In the genomic region with DNA sequence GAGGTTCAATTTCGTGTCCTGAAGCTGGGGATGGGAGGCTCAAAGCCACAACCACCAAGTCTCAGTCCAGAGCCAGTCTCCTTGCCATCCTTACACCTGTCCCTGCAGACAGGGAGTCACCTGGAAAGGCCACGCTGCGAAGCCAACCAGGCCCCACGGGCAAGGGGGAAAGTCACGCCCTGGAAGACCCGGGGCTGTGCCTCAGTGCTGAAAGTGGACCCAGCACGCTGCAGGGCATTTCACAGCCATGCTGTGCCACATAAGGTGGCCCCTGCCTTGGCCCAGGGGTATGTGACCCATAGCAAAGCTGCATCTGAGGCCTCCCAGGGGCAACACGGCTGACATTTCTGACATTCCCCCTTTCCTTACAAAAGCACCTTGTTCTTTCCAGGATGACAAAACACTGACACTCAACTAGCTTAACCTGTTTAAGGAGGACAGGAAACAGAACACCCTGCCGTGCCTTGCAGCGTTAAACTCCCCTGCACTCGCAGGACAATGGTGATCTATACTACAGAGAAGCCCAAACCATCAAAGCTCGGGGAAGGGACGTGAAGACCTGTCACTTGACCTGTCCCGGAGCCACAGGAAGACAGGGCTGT, we compare ENCODE assay signal across 1 cellular context.
TF ChIP-seq lines count a peak whose summit lies in the region.

No MANE protein-coding gene starts in this region.

TF ChIP-seq in HCT116, 20 proteins besides CTCF, POLR2A, EP300 and RAD21 (continued from another document):
- no peak for TF ChIP-seq CEBPB (IDR thresholded peaks at IDR 0.05; ENCODE audit: low read depth)
- TF ChIP-seq EGR1 (IDR thresholded peaks at IDR 0.05; ENCODE audit: low read depth), result no peak
- TF ChIP-seq, protein P1, sequence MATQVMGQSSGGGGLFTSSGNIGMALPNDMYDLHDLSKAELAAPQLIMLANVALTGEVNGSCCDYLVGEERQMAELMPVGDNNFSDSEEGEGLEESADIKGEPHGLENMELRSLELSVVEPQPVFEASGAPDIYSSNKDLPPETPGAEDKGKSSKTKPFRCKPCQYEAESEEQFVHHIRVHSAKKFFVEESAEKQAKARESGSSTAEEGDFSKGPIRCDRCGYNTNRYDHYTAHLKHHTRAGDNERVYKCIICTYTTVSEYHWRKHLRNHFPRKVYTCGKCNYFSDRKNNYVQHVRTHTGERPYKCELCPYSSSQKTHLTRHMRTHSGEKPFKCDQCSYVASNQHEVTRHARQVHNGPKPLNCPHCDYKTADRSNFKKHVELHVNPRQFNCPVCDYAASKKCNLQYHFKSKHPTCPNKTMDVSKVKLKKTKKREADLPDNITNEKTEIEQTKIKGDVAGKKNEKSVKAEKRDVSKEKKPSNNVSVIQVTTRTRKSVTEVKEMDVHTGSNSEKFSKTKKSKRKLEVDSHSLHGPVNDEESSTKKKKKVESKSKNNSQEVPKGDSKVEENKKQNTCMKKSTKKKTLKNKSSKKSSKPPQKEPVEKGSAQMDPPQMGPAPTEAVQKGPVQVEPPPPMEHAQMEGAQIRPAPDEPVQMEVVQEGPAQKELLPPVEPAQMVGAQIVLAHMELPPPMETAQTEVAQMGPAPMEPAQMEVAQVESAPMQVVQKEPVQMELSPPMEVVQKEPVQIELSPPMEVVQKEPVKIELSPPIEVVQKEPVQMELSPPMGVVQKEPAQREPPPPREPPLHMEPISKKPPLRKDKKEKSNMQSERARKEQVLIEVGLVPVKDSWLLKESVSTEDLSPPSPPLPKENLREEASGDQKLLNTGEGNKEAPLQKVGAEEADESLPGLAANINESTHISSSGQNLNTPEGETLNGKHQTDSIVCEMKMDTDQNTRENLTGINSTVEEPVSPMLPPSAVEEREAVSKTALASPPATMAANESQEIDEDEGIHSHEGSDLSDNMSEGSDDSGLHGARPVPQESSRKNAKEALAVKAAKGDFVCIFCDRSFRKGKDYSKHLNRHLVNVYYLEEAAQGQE (IDR thresholded peaks at IDR 0.05; ENCODE audit: low read depth), result no peak
- TF ChIP-seq EZH2 (IDR thresholded peaks at IDR 0.05), result no peak
- no peak for TF ChIP-seq SP1 (IDR thresholded peaks at IDR 0.05; ENCODE audit: low read depth)
- TF ChIP-seq, protein P2, sequence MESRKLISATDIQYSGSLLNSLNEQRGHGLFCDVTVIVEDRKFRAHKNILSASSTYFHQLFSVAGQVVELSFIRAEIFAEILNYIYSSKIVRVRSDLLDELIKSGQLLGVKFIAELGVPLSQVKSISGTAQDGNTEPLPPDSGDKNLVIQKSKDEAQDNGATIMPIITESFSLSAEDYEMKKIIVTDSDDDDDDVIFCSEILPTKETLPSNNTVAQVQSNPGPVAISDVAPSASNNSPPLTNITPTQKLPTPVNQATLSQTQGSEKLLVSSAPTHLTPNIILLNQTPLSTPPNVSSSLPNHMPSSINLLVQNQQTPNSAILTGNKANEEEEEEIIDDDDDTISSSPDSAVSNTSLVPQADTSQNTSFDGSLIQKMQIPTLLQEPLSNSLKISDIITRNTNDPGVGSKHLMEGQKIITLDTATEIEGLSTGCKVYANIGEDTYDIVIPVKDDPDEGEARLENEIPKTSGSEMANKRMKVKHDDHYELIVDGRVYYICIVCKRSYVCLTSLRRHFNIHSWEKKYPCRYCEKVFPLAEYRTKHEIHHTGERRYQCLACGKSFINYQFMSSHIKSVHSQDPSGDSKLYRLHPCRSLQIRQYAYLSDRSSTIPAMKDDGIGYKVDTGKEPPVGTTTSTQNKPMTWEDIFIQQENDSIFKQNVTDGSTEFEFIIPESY (IDR thresholded peaks at IDR 0.05; ENCODE audit: extremely low read depth, insufficient replicate concordance, low read length), result no peak
- TF ChIP-seq JUND (IDR thresholded peaks at IDR 0.05), result no peak
